16 cellular contexts compared by ENCODE assay signal in genomic region chr6:153436346-153436745, GRCh38.
"Had no signal": no experiment of that assay in that cellular context is flagged by ENCODE, and none has a peak within 500 bp of the region (broad histone marks: within the 10 kb centered on the region; RNA-seq: fewer than 3 reads in every experiment).

No MANE protein-coding gene starts in this region.

- DNase-seq: activated CD4-positive, alpha-beta T cell treated with anti-CD3 and anti-CD28 coated beads, Interleukin-2, amount 50 U/mL, for 48 hours; activated CD8-positive, alpha-beta memory T cell treated with anti-CD3 and anti-CD28 coated beads, Interleukin-2, amount 10 ng/mL, durations not matched to agents 7 days and 5 days; activated naive CD4-positive, alpha-beta T cell treated with anti-CD3 and anti-CD28 coated beads, Interleukin-2, amount 10 ng/mL, durations not matched to agents 7 days and 5 days; activated T-cell treated with anti-CD3 and anti-CD28 coated beads, Interleukin-2, amount 50 U/mL, for 1 hour; dorsolateral prefrontal cortex; left ventricle myocardium superior; mesenchymal stem cell; natural killer cell; nucleus accumbens; posterior cingulate gyrus; stimulated activated CD4-positive, alpha-beta T cell treated with anti-CD3 and anti-CD28 coated beads, Interleukin-2, amount 100 ng/mL, for 48 hours; thyroid gland had no signal

- H3K9me3 ChIP-seq: thyroid gland had no signal

- H3K27me3 ChIP-seq: dorsolateral prefrontal cortex, hepatocyte, thyroid gland had no signal

- H3K36me3 ChIP-seq: thyroid gland had no signal

- H3K4me2 ChIP-seq: hepatocyte had no signal

- H3K4me3 ChIP-seq: dorsolateral prefrontal cortex, hepatocyte, thyroid gland had no signal

- H3K4me1 ChIP-seq: thyroid gland had no signal

- H3K79me2 ChIP-seq: hepatocyte had no signal

- H2AFZ ChIP-seq: hepatocyte had no signal

- H3K27ac ChIP-seq: dorsolateral prefrontal cortex, hepatocyte, thyroid gland, VCaP had no signal

- ATAC-seq: activated CD8-positive, alpha-beta memory T cell treated with anti-CD3 and anti-CD28 coated beads, Interleukin-2, amount 10 ng/mL, durations not matched to agents 7 days and 5 days; esophagus mucosa; left ventricle myocardium superior; natural killer cell; stimulated activated memory B cell treated with anti-CD40 and anti-IgM and Interleukin-4, amounts not matched to agents 10 μg/mL and 1 μg/mL and 100 μg/mL, for 72 hours had no signal
